1 cellular context compared by ENCODE assay signal in genomic region chr4:76764251-76764650, GRCh38.
TF ChIP-seq lines count a peak whose summit lies in the region.

No MANE protein-coding gene starts in this region.

TF ChIP-seq in GM23338, 12 proteins besides CTCF, POLR2A, EP300 and RAD21 (continued from another document):
- TF ChIP-seq, protein P1, sequence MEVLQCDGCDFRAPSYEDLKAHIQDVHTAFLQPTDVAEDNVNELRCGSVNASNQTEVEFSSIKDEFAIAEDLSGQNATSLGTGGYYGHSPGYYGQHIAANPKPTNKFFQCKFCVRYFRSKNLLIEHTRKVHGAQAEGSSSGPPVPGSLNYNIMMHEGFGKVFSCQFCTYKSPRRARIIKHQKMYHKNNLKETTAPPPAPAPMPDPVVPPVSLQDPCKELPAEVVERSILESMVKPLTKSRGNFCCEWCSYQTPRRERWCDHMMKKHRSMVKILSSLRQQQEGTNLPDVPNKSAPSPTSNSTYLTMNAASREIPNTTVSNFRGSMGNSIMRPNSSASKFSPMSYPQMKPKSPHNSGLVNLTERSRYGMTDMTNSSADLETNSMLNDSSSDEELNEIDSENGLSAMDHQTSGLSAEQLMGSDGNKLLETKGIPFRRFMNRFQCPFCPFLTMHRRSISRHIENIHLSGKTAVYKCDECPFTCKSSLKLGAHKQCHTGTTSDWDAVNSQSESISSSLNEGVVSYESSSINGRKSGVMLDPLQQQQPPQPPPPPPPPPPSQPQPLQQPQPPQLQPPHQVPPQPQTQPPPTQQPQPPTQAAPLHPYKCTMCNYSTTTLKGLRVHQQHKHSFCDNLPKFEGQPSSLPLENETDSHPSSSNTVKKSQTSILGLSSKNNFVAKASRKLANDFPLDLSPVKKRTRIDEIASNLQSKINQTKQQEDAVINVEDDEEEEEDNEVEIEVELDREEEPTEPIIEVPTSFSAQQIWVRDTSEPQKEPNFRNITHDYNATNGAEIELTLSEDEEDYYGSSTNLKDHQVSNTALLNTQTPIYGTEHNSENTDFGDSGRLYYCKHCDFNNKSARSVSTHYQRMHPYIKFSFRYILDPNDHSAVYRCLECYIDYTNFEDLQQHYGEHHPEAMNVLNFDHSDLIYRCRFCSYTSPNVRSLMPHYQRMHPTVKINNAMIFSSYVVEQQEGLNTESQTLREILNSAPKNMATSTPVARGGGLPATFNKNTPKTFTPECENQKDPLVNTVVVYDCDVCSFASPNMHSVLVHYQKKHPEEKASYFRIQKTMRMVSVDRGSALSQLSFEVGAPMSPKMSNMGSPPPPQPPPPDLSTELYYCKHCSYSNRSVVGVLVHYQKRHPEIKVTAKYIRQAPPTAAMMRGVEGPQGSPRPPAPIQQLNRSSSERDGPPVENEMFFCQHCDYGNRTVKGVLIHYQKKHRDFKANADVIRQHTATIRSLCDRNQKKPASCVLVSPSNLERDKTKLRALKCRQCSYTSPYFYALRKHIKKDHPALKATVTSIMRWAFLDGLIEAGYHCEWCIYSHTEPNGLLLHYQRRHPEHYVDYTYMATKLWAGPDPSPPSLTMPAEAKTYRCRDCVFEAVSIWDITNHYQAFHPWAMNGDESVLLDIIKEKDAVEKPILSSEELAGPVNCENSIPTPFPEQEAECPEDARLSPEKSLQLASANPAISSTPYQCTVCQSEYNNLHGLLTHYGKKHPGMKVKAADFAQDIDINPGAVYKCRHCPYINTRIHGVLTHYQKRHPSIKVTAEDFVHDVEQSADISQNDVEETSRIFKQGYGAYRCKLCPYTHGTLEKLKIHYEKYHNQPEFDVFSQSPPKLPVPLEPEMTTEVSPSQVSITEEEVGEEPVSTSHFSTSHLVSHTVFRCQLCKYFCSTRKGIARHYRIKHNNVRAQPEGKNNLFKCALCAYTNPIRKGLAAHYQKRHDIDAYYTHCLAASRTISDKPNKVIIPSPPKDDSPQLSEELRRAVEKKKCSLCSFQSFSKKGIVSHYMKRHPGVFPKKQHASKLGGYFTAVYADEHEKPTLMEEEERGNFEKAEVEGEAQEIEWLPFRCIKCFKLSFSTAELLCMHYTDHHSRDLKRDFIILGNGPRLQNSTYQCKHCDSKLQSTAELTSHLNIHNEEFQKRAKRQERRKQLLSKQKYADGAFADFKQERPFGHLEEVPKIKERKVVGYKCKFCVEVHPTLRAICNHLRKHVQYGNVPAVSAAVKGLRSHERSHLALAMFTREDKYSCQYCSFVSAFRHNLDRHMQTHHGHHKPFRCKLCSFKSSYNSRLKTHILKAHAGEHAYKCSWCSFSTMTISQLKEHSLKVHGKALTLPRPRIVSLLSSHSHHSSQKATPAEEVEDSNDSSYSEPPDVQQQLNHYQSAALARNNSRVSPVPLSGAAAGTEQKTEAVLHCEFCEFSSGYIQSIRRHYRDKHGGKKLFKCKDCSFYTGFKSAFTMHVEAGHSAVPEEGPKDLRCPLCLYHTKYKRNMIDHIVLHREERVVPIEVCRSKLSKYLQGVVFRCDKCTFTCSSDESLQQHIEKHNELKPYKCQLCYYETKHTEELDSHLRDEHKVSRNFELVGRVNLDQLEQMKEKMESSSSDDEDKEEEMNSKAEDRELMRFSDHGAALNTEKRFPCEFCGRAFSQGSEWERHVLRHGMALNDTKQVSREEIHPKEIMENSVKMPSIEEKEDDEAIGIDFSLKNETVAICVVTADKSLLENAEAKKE (CRISPR knock-in tag; IDR thresholded peaks at IDR 0.05): no peak
- TF ChIP-seq EZH2 (IDR thresholded peaks at IDR 0.05; ENCODE audit: low read depth, unreplicated experiment): no peak
- TF ChIP-seq JUNB (IDR thresholded peaks at IDR 0.05; ENCODE audit: unreplicated experiment): no peak
- TF ChIP-seq ZNF114 (CRISPR knock-in tag; IDR thresholded peaks at IDR 0.05): no peak
- no peak for TF ChIP-seq POLR2AphosphoS5 (IDR thresholded peaks at IDR 0.05; ENCODE audit: low read depth)
- TF ChIP-seq NANOG (IDR thresholded peaks at IDR 0.05; ENCODE audit: borderline replicate concordance): no peak
- TF ChIP-seq ETS1 (IDR thresholded peaks at IDR 0.05): no peak
- no peak for TF ChIP-seq REST (IDR thresholded peaks at IDR 0.05; ENCODE audit: unreplicated experiment)
TF ChIP-seq in GM23338: peak in this region for 0.
